1 cellular context compared by ENCODE assay signal in genomic region chr11:8699903-8700302, GRCh38.
TF ChIP-seq lines count a peak whose summit lies in the region.

No MANE protein-coding gene starts in this region.

TF ChIP-seq in endothelial cell of umbilical vein, 7 proteins besides CTCF, POLR2A, EP300 and RAD21:
- no peak for TF ChIP-seq JUN (IDR thresholded peaks at IDR 0.05; ENCODE audit: borderline replicate concordance, insufficient read depth, insufficient read length, low read depth)
- no peak for TF ChIP-seq FOS (IDR thresholded peaks at IDR 0.05; ENCODE audit: borderline replicate concordance, insufficient read depth, low read length)
- no peak for TF ChIP-seq MYC (IDR thresholded peaks at IDR 0.05; ENCODE audit: low read depth, low read length)
- TF ChIP-seq MAX (IDR thresholded peaks at IDR 0.05; ENCODE audit: insufficient read depth, insufficient read length): no peak
- no peak for TF ChIP-seq POLR2AphosphoS5 (IDR thresholded peaks at IDR 0.05; ENCODE audit: insufficient read depth, low read depth, low read length)
- no peak for TF ChIP-seq EZH2 (IDR thresholded peaks at IDR 0.05; ENCODE audit: borderline replicate concordance, low read depth, low read length, severe bottlenecking)
- TF ChIP-seq GATA2 (IDR thresholded peaks at IDR 0.05; ENCODE audit: insufficient read depth, insufficient read length, low read depth, low read length): no peak
